20 cellular contexts compared by ENCODE assay signal in genomic region chr11:122317337-122317736, GRCh38.
DNase-seq lines count a peak whose midpoint lies in the region; ATAC-seq and TF ChIP-seq lines count a peak whose summit lies in the region.
"Had no signal": no experiment of that assay in that cellular context is flagged by ENCODE, and none has a peak within 500 bp of the region (broad histone marks: within the 10 kb centered on the region; RNA-seq: fewer than 3 reads in every experiment).

No MANE protein-coding gene starts in this region.

- H3K4me3 Mint-ChIP-seq in type B pancreatic cell = no peak overlapping the region
- H3K4me3 Mint-ChIP-seq: activated naive CD4-positive, alpha-beta T cell treated with anti-CD3 and anti-CD28 coated beads, Interleukin-2, amount 10 ng/mL, durations not matched to agents 7 days and 5 days; central memory CD8-positive, alpha-beta T cell; stimulated activated effector memory CD8-positive, alpha-beta T cell treated with anti-CD3 and anti-CD28 coated beads, Interleukin-12 subunit alpha, Interleukin-12 subunit beta, amount 100 ng/mL, for 72 hours had no signal

- no peaks in the 10 kb centered on the region for H3K9me3 Mint-ChIP-seq in type B pancreatic cell
- H3K9me3 Mint-ChIP-seq: activated naive CD4-positive, alpha-beta T cell treated with anti-CD3 and anti-CD28 coated beads, Interleukin-2, amount 10 ng/mL, durations not matched to agents 7 days and 5 days; stimulated activated effector memory CD8-positive, alpha-beta T cell treated with anti-CD3 and anti-CD28 coated beads, Interleukin-12 subunit alpha, Interleukin-12 subunit beta, amount 100 ng/mL, for 72 hours had no signal

- H3K4me3 ChIP-seq in cardiac muscle cell = no peak overlapping the region
- no peak overlapping the region for H3K4me3 ChIP-seq in right atrium auricular region
- no peak overlapping the region for H3K4me3 ChIP-seq in astrocyte of the spinal cord (ENCODE audit: low read depth, low read length)
- H3K4me3 ChIP-seq: transverse colon had no signal

- TF ChIP-seq CTCF in cardiac muscle cell (IDR thresholded peaks at IDR 0.05; ENCODE audit: low read depth, low read length) (no peak), right atrium auricular region (IDR thresholded peaks at IDR 0.05) (no peak), astrocyte of the spinal cord (IDR thresholded peaks at IDR 0.05; ENCODE audit: low read depth, low read length) (no peak), type B pancreatic cell (conservative IDR thresholded peaks at IDR 0.05) (no peak)

- H3K27ac Mint-ChIP-seq in type B pancreatic cell = no peak overlapping the region
- H3K27ac Mint-ChIP-seq: activated naive CD4-positive, alpha-beta T cell treated with anti-CD3 and anti-CD28 coated beads, Interleukin-2, amount 10 ng/mL, durations not matched to agents 7 days and 5 days; stimulated activated effector memory CD8-positive, alpha-beta T cell treated with anti-CD3 and anti-CD28 coated beads, Interleukin-12 subunit alpha, Interleukin-12 subunit beta, amount 100 ng/mL, for 72 hours had no signal

- H3K36me3 ChIP-seq in cardiac muscle cell (no peaks in the 10 kb centered on the region), right atrium auricular region (no peaks in the 10 kb centered on the region)
- H3K36me3 ChIP-seq: transverse colon had no signal

- no peaks in the 10 kb centered on the region for H3K36me3 Mint-ChIP-seq in type B pancreatic cell
- H3K36me3 Mint-ChIP-seq: activated naive CD4-positive, alpha-beta T cell treated with anti-CD3 and anti-CD28 coated beads, Interleukin-2, amount 10 ng/mL, durations not matched to agents 7 days and 5 days; stimulated activated effector memory CD8-positive, alpha-beta T cell treated with anti-CD3 and anti-CD28 coated beads, Interleukin-12 subunit alpha, Interleukin-12 subunit beta, amount 100 ng/mL, for 72 hours had no signal

- in situ Hi-C loops in astrocyte of the spinal cord (cut with HindIII; ENCODE audit: low sequenced_read_pairs) = no loop called here

- H3K27me3 Mint-ChIP-seq in type B pancreatic cell = no peaks in the 10 kb centered on the region
- H3K27me3 Mint-ChIP-seq: activated naive CD4-positive, alpha-beta T cell treated with anti-CD3 and anti-CD28 coated beads, Interleukin-2, amount 10 ng/mL, durations not matched to agents 7 days and 5 days had no signal

- H3K4me1 Mint-ChIP-seq in type B pancreatic cell (ENCODE audit: unreplicated experiment) = peaks cover 30% of the 10 kb centered on the region
- H3K4me1 Mint-ChIP-seq: activated naive CD4-positive, alpha-beta T cell treated with anti-CD3 and anti-CD28 coated beads, Interleukin-2, amount 10 ng/mL, durations not matched to agents 7 days and 5 days; central memory CD8-positive, alpha-beta T cell; stimulated activated effector memory CD8-positive, alpha-beta T cell treated with anti-CD3 and anti-CD28 coated beads, Interleukin-12 subunit alpha, Interleukin-12 subunit beta, amount 100 ng/mL, for 72 hours had no signal

- H3K27me3 ChIP-seq in cardiac muscle cell (no peaks in the 10 kb centered on the region), right atrium auricular region (no peaks in the 10 kb centered on the region)
- H3K27me3 ChIP-seq: transverse colon had no signal

- H3K27ac ChIP-seq in cardiac muscle cell = peak overlapping the region; percentile 29
- H3K27ac ChIP-seq in right atrium auricular region = no peak overlapping the region
- H3K27ac ChIP-seq: 22Rv1 had no signal

- no peaks in the 10 kb centered on the region for H3K9me3 ChIP-seq in cardiac muscle cell (ENCODE audit: low read depth)
- no peaks in the 10 kb centered on the region for H3K9me3 ChIP-seq in right atrium auricular region
- H3K9me3 ChIP-seq: transverse colon had no signal

- DNase-seq in cardiac muscle cell (ENCODE audit: low read depth in 1 of 2, low spot score in 1 of 2) = peak in 1 of 2 donors; percentile 61
- DNase-seq in right atrium auricular region (ENCODE audit: low spot score) = no peak
- peak; percentile 36 for DNase-seq in astrocyte of the spinal cord (ENCODE audit: low read depth, low spot score)
- DNase-seq in kidney tubule cell (ENCODE audit: low spot score) = peak; percentile 23
- DNase-seq in ureter (ENCODE audit: low spot score) = peak; percentile 45
- DNase-seq in NCI-H2196 treated with DMSO at 0.1 percent for 48 hours (lab: John Stamatoyannopoulos, UW; ENCODE audit: unreplicated experiment) = no peak
- DNase-seq in type B pancreatic cell (ENCODE audit: extremely low spot score, unreplicated experiment) = no peak
- DNase-seq: activated CD4-positive, alpha-beta T cell treated with anti-CD3 and anti-CD28 coated beads for 4 hours; activated naive CD4-positive, alpha-beta T cell treated with anti-CD3 and anti-CD28 coated beads, Interleukin-2, amount 10 ng/mL, durations not matched to agents 7 days and 5 days; foreskin melanocyte; Karpas-422; mammary epithelial cell; NCI-H1436; small intestine; T1000; transverse colon had no signal

- no peak for ATAC-seq in HG02840 (IDR thresholded peaks at IDR 0.05; ENCODE audit: low FRiP score, unreplicated experiment)
- ATAC-seq: stimulated activated effector memory CD8-positive, alpha-beta T cell treated with anti-CD3 and anti-CD28 coated beads, Interleukin-12 subunit alpha, Interleukin-12 subunit beta, amount 100 ng/mL, for 72 hours had no signal

- peaks cover 41% of the 10 kb centered on the region for H3K4me1 ChIP-seq in cardiac muscle cell (ENCODE audit: low read depth)
- H3K4me1 ChIP-seq in right atrium auricular region = peaks cover 0 to 26% of the 10 kb centered on the region in 2 donors

Comparison
In these comparisons a context has a peak if more than half of its experiments do, and no peak if none do; other contexts are left out.
1. DNase-seq: peak in astrocyte of the spinal cord (single experiment), kidney tubule cell (single experiment) and ureter (single experiment); none in right atrium auricular region (single experiment), NCI-H2196 treated with DMSO at 0.1 percent for 48 hours (single experiment) and type B pancreatic cell (single experiment).